In genomic region chr13:20525144-20525600, GRCh38 we compare ENCODE assay signal across 8 cellular contexts. TPM values are rescaled to one million over a fixed set of nuclear protein-coding genes. Genes with fewer than 3 reads are reported as not detected.
DNase-seq lines count a peak whose midpoint lies in the region; ATAC-seq, FAIRE-seq and TF ChIP-seq lines count a peak whose summit lies in the region.

No MANE protein-coding gene starts in this region.

- ATAC-seq in GM21423 (IDR thresholded peaks at IDR 0.05; ENCODE audit: unreplicated experiment) (peak; percentile 15), left cardiac atrium (peak; percentile 23 to 29), pancreas (peak; percentile 38 to 57 (median 52))
- peak; percentile 16 for ATAC-seq in activated naive CD8-positive, alpha-beta T cell treated with anti-CD3 and anti-CD28 coated beads, Interleukin-2, amount 10 ng/mL, durations not matched to agents 7 days and 5 days (ENCODE audit: low read depth)

- peak overlapping the region; percentile 73 for H3K27ac ChIP-seq in CD4-positive, alpha-beta memory T cell (ENCODE audit: low read depth, low read length)
- H3K27ac ChIP-seq in pancreas: peak overlapping the region; percentile 55 to 87 (median 76)

- no peak for FAIRE-seq in pancreas (lab: Jason Lieb, UNC)

- DNase-seq in CD4-positive, alpha-beta memory T cell: peak; percentile 17 to 40 (median 32)
- DNase-seq in LoVo (ENCODE audit: low spot score): peak; percentile 19
- DNase-seq in activated naive CD8-positive, alpha-beta T cell treated with anti-CD3 and anti-CD28 coated beads, Interleukin-2, amount 10 ng/mL, durations not matched to agents 7 days and 5 days: no peak
- peak; percentile 38 for DNase-seq in left cardiac atrium
- peak; percentile 20 to 81 (median 49) for DNase-seq in pancreas
- no peak for DNase-seq in NCI-H345 (lab: John Stamatoyannopoulos, UW)
- DNase-seq in MV-4-11 (lab: John Stamatoyannopoulos, UW): no peak

- intact Hi-C loops in CD4-positive, alpha-beta memory T cell (cut with micrococcal nuclease): loop anchor here (1.0 to 2.0 kb wide), 3 partner anchors 49 to 248 kb away; partner anchors contain the start of gene EEF1AKMT1
- intact Hi-C loops in left cardiac atrium (cut with DNase I) (loop anchor here in 1 of 2 donors (5.0 kb wide), 1 partner anchor 42 kb away; the partner anchor contains the start of gene IFT88), pancreas (cut with DNase I) (no loop called here)

- H3K4me1 ChIP-seq in CD4-positive, alpha-beta memory T cell (ENCODE audit: insufficient read depth, low read length): peaks cover 14% of the 10 kb centered on the region
- peaks cover 0 to 5% (median 0%) of the 10 kb centered on the region in 3 donors for H3K4me1 ChIP-seq in pancreas

- CTCF ChIA-PET in CD4-positive, alpha-beta memory T cell (lab: Charles Lee; ENCODE audit: partially characterized antibody): interaction anchor here (0.7 kb wide), 1 partner anchor 41 kb away, joined by 3 read pairs; no protein-coding TSS in a partner anchor

- H3K9me3 Mint-ChIP-seq in CD4-positive, alpha-beta memory T cell: peaks cover 0 to 2% (median 0%) of the 10 kb centered on the region in 8 donors
- H3K9me3 Mint-ChIP-seq in activated naive CD8-positive, alpha-beta T cell treated with anti-CD3 and anti-CD28 coated beads, Interleukin-2, amount 10 ng/mL, durations not matched to agents 7 days and 5 days: no peaks in the 10 kb centered on the region

- H3K9me3 ChIP-seq in CD4-positive, alpha-beta memory T cell (ENCODE audit: control insufficient read depth in 1 of 2, low read length in 2 of 2): no peaks in the 10 kb centered on the region
- H3K9me3 ChIP-seq in pancreas: no peaks in the 10 kb centered on the region

- no peaks in the 10 kb centered on the region for H3K36me3 ChIP-seq in CD4-positive, alpha-beta memory T cell (ENCODE audit: insufficient read depth, low read length)
- H3K36me3 ChIP-seq in pancreas: no peaks in the 10 kb centered on the region

- H3K4me1 Mint-ChIP-seq in CD4-positive, alpha-beta memory T cell: peaks cover 12 to 29% (median 22%) of the 10 kb centered on the region in 4 donors
- peaks cover 16% of the 10 kb centered on the region for H3K4me1 Mint-ChIP-seq in activated naive CD8-positive, alpha-beta T cell treated with anti-CD3 and anti-CD28 coated beads, Interleukin-2, amount 10 ng/mL, durations not matched to agents 7 days and 5 days

- WGBS in pancreas, 2 donors: 1% methylated on average over 31 to 37 of the region's 37 CpGs

- peak overlapping the region; percentile 81 to 91 (median 89) for H3K4me3 Mint-ChIP-seq in CD4-positive, alpha-beta memory T cell
- peak overlapping the region; percentile 87 for H3K4me3 Mint-ChIP-seq in activated naive CD8-positive, alpha-beta T cell treated with anti-CD3 and anti-CD28 coated beads, Interleukin-2, amount 10 ng/mL, durations not matched to agents 7 days and 5 days

- POLR2A ChIA-PET in CD4-positive, alpha-beta memory T cell (lab: Charles Lee; ENCODE audit: partially characterized antibody): interaction anchor here (1.1 to 2.7 kb wide), 5 partner anchors 10 to 377 kb away, joined by 3 to 9 read pairs (median 3); partner anchors contain the start of genes EEF1AKMT1 and XPO4
- POLR2A ChIA-PET in activated naive CD8-positive, alpha-beta T cell treated with anti-CD3 and anti-CD28 coated beads, Interleukin-2, amount 10 ng/mL, durations not matched to agents 7 days and 5 days (lab: Charles Lee): interaction anchor here (0.6 to 1.5 kb wide), 4 partner anchors 14 to 49 kb away, joined by 3 to 4 read pairs (median 3); no protein-coding TSS in a partner anchor

- H3K4me3 ChIP-seq in CD4-positive, alpha-beta memory T cell (ENCODE audit: low read length in 2 of 2): peak overlapping the region; percentile 49 to 83
- H3K4me3 ChIP-seq in pancreas: peak overlapping the region; percentile 78 to 98 (median 96)

- peak overlapping the region; percentile 57 to 89 (median 87) for H3K27ac Mint-ChIP-seq in CD4-positive, alpha-beta memory T cell
- peak overlapping the region; percentile 75 for H3K27ac Mint-ChIP-seq in activated naive CD8-positive, alpha-beta T cell treated with anti-CD3 and anti-CD28 coated beads, Interleukin-2, amount 10 ng/mL, durations not matched to agents 7 days and 5 days

- no peak for TF ChIP-seq CTCF in pancreas (IDR thresholded peaks at IDR 0.05)

- no peaks in the 10 kb centered on the region for H3K27me3 Mint-ChIP-seq in CD4-positive, alpha-beta memory T cell
- peaks cover 2% of the 10 kb centered on the region for H3K27me3 Mint-ChIP-seq in activated naive CD8-positive, alpha-beta T cell treated with anti-CD3 and anti-CD28 coated beads, Interleukin-2, amount 10 ng/mL, durations not matched to agents 7 days and 5 days

- no peaks in the 10 kb centered on the region for H3K27me3 ChIP-seq in CD4-positive, alpha-beta memory T cell (ENCODE audit: insufficient read depth, low read length)
- no peaks in the 10 kb centered on the region for H3K27me3 ChIP-seq in pancreas

- no peaks in the 10 kb centered on the region for H3K36me3 Mint-ChIP-seq in CD4-positive, alpha-beta memory T cell
- no peaks in the 10 kb centered on the region for H3K36me3 Mint-ChIP-seq in activated naive CD8-positive, alpha-beta T cell treated with anti-CD3 and anti-CD28 coated beads, Interleukin-2, amount 10 ng/mL, durations not matched to agents 7 days and 5 days

RNA-seq across cellular contexts. Expression of gene CRYL1, which starts 0.5 kb away (rescaled TPM):
- 10 to 100 TPM; 18.1 to 22.1 TPM for total RNA-seq in CD4-positive, alpha-beta memory T cell
- 10 to 100 TPM; 40.1 to 59.1 TPM for polyA plus RNA-seq in CD4-positive, alpha-beta memory T cell
- total RNA-seq in activated naive CD8-positive, alpha-beta T cell treated with anti-CD3 and anti-CD28 coated beads, Interleukin-2, amount 10 ng/mL, durations not matched to agents 7 days and 5 days: 10 to 100 TPM; 14.9 to 16.5 TPM
- total RNA-seq in left cardiac atrium (10 to 100 TPM; 24.9 to 31.0 TPM), pancreas (10 to 100 TPM; 17.7 to 31.7 (median 20.9) TPM)
- 10 to 100 TPM; 12.8 to 19.7 TPM for polyA plus RNA-seq in pancreas

RNA-seq across cellular contexts. Expression of gene IFT88, which starts 41.8 kb away (rescaled TPM):
- 1 to 10 TPM; 8.3 to 9.8 TPM for total RNA-seq in CD4-positive, alpha-beta memory T cell
- polyA plus RNA-seq in CD4-positive, alpha-beta memory T cell: 1 to 10 TPM; 5.0 to 7.8 TPM
- 1 to 10 TPM; 6.6 to 7.7 TPM for total RNA-seq in activated naive CD8-positive, alpha-beta T cell treated with anti-CD3 and anti-CD28 coated beads, Interleukin-2, amount 10 ng/mL, durations not matched to agents 7 days and 5 days
- 1 to 10 TPM; 8.4 to 8.8 TPM for total RNA-seq in left cardiac atrium
- total RNA-seq in pancreas: 1 to 10 TPM; 4.7 to 7.8 (median 6.7) TPM
- 10 to 100 TPM in 1 of 2 donors, 1 to 10 TPM in 1; 7.9 to 16.0 TPM for polyA plus RNA-seq in pancreas

Comparison
In these comparisons a context has a peak if more than half of its experiments do, and no peak if none do; other contexts are left out.
1. DNase-seq: peak in CD4-positive, alpha-beta memory T cell (5 of 5), LoVo (single experiment), left cardiac atrium (single experiment) and pancreas (6 of 6); none in activated naive CD8-positive, alpha-beta T cell treated with anti-CD3 and anti-CD28 coated beads, Interleukin-2, amount 10 ng/mL, durations not matched to agents 7 days and 5 days (single experiment), NCI-H345 (single experiment) and MV-4-11 (single experiment).
2. Peak in every context shown above with its lines, with median percentiles within 50 percentile points of each other: ATAC-seq.